In the genomic region with DNA sequence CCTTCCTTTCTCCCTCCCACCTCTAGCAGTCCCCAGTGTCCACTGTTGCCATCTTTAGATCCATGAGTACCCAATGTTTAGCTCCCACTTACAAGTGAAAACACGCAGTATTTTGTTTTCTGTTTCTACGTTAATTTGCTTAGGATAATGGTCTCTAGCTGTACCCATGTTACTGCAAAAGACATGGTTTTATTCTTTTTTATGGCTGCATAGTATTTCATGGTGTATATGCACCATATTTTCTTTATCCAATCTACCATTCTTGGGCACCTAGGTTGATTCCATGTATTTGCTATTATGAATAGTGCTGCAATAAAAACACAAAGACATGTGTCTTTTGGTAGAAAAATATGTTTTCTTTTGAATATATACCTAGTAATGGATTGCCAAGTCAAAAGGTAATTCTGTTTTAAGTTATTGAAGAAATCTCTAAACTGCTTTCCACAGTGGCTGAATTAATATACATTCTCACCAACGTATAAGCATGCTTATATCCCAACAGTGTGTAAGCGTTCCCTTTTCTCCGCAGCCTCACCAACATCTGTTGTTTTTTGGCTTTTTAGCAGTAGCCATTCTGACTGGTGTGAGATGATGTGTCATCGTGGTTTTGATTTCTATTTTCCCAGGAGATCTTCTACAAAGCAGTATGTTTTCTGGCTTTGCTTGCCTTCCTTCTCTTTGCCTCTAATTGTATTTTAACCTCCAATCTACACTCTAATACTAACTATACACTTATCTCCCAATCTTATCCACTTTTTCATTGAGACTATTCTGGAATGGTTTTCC, we compare ENCODE assay signal across 23 cellular contexts.
"Had no signal": no experiment of that assay in that cellular context is flagged by ENCODE, and none has a peak within 500 bp of the region (broad histone marks: within the 10 kb centered on the region; RNA-seq: fewer than 3 reads in every experiment).

No MANE protein-coding gene starts in this region.

- H3K4me1 Mint-ChIP-seq: memory B cell, mesothelial cell of epicardium, neural progenitor cell had no signal

- ATAC-seq: heart right ventricle; left cardiac atrium; lower lobe of right lung; natural killer cell treated with Interleukin-12 subunit alpha and Interleukin-12 subunit beta and Interleukin-15 and Interleukin-18, amount 100 ng/mL, for 72 hours had no signal

- H3K4me1 ChIP-seq: heart right ventricle, left ventricle myocardium inferior, lower lobe of right lung, neural progenitor cell, right atrium auricular region, sigmoid colon, upper lobe of left lung had no signal

- H3K27ac Mint-ChIP-seq: dendritic cell treated with granulocyte-macrophage colony-stimulating factor and Interleukin-4, amounts not matched to agents 40 ng/mL and 50 ng/mL, for 4 days; memory B cell; mesothelial cell of epicardium; natural killer cell treated with Interleukin-12 subunit alpha and Interleukin-12 subunit beta and Interleukin-15 and Interleukin-18, amount 100 ng/mL, for 72 hours; neural progenitor cell had no signal

- H3K4me3 Mint-ChIP-seq: dendritic cell treated with granulocyte-macrophage colony-stimulating factor and Interleukin-4, amounts not matched to agents 40 ng/mL and 50 ng/mL, for 4 days; memory B cell; mesothelial cell of epicardium; natural killer cell treated with Interleukin-12 subunit alpha and Interleukin-12 subunit beta and Interleukin-15 and Interleukin-18, amount 100 ng/mL, for 72 hours; neural progenitor cell had no signal

- H3K27me3 ChIP-seq: heart right ventricle, neural progenitor cell, ovary, right atrium auricular region, sigmoid colon, tibial artery, upper lobe of left lung had no signal

- H3K27me3 Mint-ChIP-seq: dendritic cell treated with granulocyte-macrophage colony-stimulating factor and Interleukin-4, amounts not matched to agents 40 ng/mL and 50 ng/mL, for 4 days had no signal

- H3K36me3 Mint-ChIP-seq: memory B cell; mesothelial cell of epicardium; natural killer cell treated with Interleukin-12 subunit alpha and Interleukin-12 subunit beta and Interleukin-15 and Interleukin-18, amount 100 ng/mL, for 72 hours; neural progenitor cell had no signal

- H3K4me2 ChIP-seq: neural progenitor cell had no signal

- H3K27ac ChIP-seq: heart right ventricle, left ventricle myocardium inferior, lower lobe of right lung, neural progenitor cell, ovary, right atrium auricular region, sigmoid colon, tibial artery, upper lobe of left lung had no signal

- H3K4me3 ChIP-seq: heart right ventricle, left ventricle myocardium inferior, lower lobe of right lung, neural progenitor cell, ovary, right atrium auricular region, sigmoid colon, tibial artery, upper lobe of left lung had no signal

- H2AFZ ChIP-seq: neural progenitor cell had no signal

- H3K9me3 Mint-ChIP-seq: neural progenitor cell had no signal

- H3K9ac ChIP-seq: neural progenitor cell had no signal

- H3K9me3 ChIP-seq: lower lobe of right lung, ovary, right atrium auricular region, sigmoid colon, tibial artery, upper lobe of left lung had no signal

- H3K36me3 ChIP-seq: heart right ventricle, left ventricle myocardium inferior, lower lobe of right lung, neural progenitor cell, ovary, right atrium auricular region, sigmoid colon, tibial artery, upper lobe of left lung had no signal

- FAIRE-seq: colon, endothelial cell of umbilical vein, keratinocyte, small intestine had no signal

- DNase-seq: erythroblast; foreskin melanocyte; heart right ventricle; left cardiac atrium; left ventricle myocardium inferior; lower lobe of right lung; nucleus accumbens; ovary; sigmoid colon; small intestine; stimulated activated CD4-positive, alpha-beta T cell treated with anti-CD3 and anti-CD28 coated beads, Interleukin-12 subunit alpha, Interleukin-12 subunit beta, amount 100 ng/mL, for 4 hours; stimulated activated naive CD4-positive, alpha-beta T cell treated with Interleukin-2 at 50 U/mL for 16 hours; tibial artery; upper lobe of left lung had no signal
